In the genomic region with DNA sequence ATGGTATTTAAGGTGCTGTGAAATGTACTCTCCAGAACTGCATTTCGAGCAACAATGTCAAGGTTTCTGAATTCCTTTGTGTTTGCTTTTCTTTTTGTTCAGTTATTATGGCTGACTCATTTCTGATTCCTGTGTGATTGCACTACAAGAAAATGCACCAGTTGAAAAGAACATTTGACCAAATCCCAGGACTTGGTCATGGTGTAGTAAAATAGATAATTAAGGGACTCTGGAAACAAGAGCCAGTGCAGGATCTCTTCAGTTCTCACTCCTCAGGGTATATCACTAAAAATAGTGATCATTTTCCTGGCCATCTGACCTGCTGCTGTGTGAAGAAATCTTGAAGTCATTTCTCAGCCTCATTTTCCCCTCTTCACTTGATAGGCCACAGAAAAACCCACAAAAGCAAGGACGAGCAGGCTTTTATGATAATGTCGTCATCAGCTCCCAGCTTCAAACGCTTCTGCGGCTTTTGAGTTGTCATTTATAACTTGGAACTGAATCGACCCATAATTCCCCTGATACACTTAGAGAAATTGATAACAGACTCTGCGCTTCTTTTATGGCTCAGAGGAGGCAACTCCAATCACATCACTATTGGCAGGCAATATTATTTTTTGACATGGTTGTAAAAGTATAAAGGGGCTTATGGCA, we compare ENCODE assay signal across 17 cellular contexts.
A peak's percentile ranks its signal among the peaks of the same experiment; 100 is the strongest.
DNase-seq lines count a peak whose midpoint lies in the region; ATAC-seq and TF ChIP-seq lines count a peak whose summit lies in the region.
"Had no signal": no experiment of that assay in that cellular context is flagged by ENCODE, and none has a peak within 500 bp of the region (broad histone marks: within the 10 kb centered on the region; RNA-seq: fewer than 3 reads in every experiment).

No MANE protein-coding gene starts in this region.

- TF ChIP-seq CTCF in fibroblast of the aortic adventitia (IDR thresholded peaks at IDR 0.05; ENCODE audit: insufficient read depth, low read length): no peak

- H3K79me2 ChIP-seq in GM23248 (ENCODE audit: insufficient read depth): no peaks in the 10 kb centered on the region

- H3K27me3 ChIP-seq in GM23248 (replicated peaks; ENCODE audit: insufficient read depth): no peaks in the 10 kb centered on the region
- H3K27me3 ChIP-seq: ovary had no signal

- no peaks in the 10 kb centered on the region for H4K20me1 ChIP-seq in GM23248 (ENCODE audit: insufficient read depth)

- peak overlapping the region; percentile 50 for H3K4me3 ChIP-seq in GM23248
- no peak overlapping the region for H3K4me3 ChIP-seq in fibroblast of the aortic adventitia (ENCODE audit: low read depth, low read length)
- H3K4me3 ChIP-seq in skeletal muscle cell (ENCODE audit: low read depth, low read length): no peak overlapping the region
- H3K4me3 ChIP-seq: ovary had no signal

- ATAC-seq in SK-N-SH treated with all-trans-retinoic acid at 6 μM for 48 hours (peak; percentile 85), HG03439 (IDR thresholded peaks at IDR 0.05; ENCODE audit: unreplicated experiment) (no peak)
- ATAC-seq: left ventricle myocardium superior had no signal

- DNase-seq in GM23248: peak; percentile 85
- peak; percentile 78 for DNase-seq in fibroblast of the aortic adventitia (ENCODE audit: low read depth)
- DNase-seq in skeletal muscle cell (ENCODE audit: low read depth): peak; percentile 75
- DNase-seq in globus pallidus (ENCODE audit: low spot score): no peak
- no peak for DNase-seq in 8988T
- no peak for DNase-seq in SHP77 treated with DMSO at 0.1 percent for 48 hours (lab: John Stamatoyannopoulos, UW)
- DNase-seq: activated CD4-positive, alpha-beta memory T cell treated with anti-CD3 and anti-CD28 coated beads for 36 hours; activated gamma-delta T cell treated with Interleukin-2 at 50 U/mL for 16 hours; H9; left ventricle myocardium superior; NCI-H187; NK-92 treated with Interleukin-12 subunit alpha and Interleukin-12 subunit beta, amount 100 ng/mL, for 24 hours; ovary; stimulated activated CD4-positive, alpha-beta T cell treated with anti-CD3 and anti-CD28 coated beads, Interleukin-4, amount 100 ng/mL, for 4 hours; T-helper 1 cell had no signal

- in situ Hi-C loops in GM23248 (cut with MboI): no loop called here

- peaks cover 42% of the 10 kb centered on the region for H3F3A ChIP-seq in GM23248 (ENCODE audit: insufficient read depth)

- H3K4me1 ChIP-seq in GM23248 (ENCODE audit: insufficient read depth): peaks cover 48% of the 10 kb centered on the region

- no peaks in the 10 kb centered on the region for H3K9me3 ChIP-seq in GM23248 (ENCODE audit: low read depth)
- H3K9me3 ChIP-seq: ovary had no signal

- WGBS in GM23248 (ENCODE audit: low coverage in 1 of 2, low lambda C conversion rate in 2 of 2, missing lambda C conversion rate in 2 of 2), 2 experiments: 4 to 6% methylated on average over 7 of the region's 7 CpGs

- H3K4me2 ChIP-seq in GM23248 (ENCODE audit: unreplicated experiment): peak overlapping the region; percentile 82

- no peaks in the 10 kb centered on the region for H3K36me3 ChIP-seq in GM23248 (ENCODE audit: low read depth)
- H3K36me3 ChIP-seq: ovary had no signal

- H2AFZ ChIP-seq in GM23248: peak overlapping the region; percentile 20; the same call in 1 of the 2 replicates

- H3K9me2 ChIP-seq in GM23248 (ENCODE audit: insufficient read depth): no peaks in the 10 kb centered on the region

- peak overlapping the region; percentile 62 for H3K27ac ChIP-seq in GM23248
- H3K27ac ChIP-seq: ovary had no signal

- peak overlapping the region; percentile 25 for H3K9ac ChIP-seq in GM23248

TF ChIP-seq in SK-N-SH treated with all-trans-retinoic acid at 6 μM for 48 hours, 23 proteins besides CTCF, POLR2A, EP300 and RAD21:
- TF ChIP-seq TCF4 (CRISPR knock-in tag; IDR thresholded peaks at IDR 0.05; ENCODE audit: borderline replicate concordance): no peak
- TF ChIP-seq ISL1 (CRISPR knock-in tag; IDR thresholded peaks at IDR 0.05): peak; percentile 49
- TF ChIP-seq TOX (CRISPR knock-in tag; IDR thresholded peaks at IDR 0.05; ENCODE audit: borderline replicate concordance): no peak
- TF ChIP-seq ZFP30 (CRISPR knock-in tag; IDR thresholded peaks at IDR 0.05): no peak
- no peak for TF ChIP-seq RARB (CRISPR knock-in tag; IDR thresholded peaks at IDR 0.05)

Comparison
In these comparisons a context has a peak if more than half of its experiments do, and no peak if none do; other contexts are left out.
1. DNase-seq: peak in GM23248 (single experiment), fibroblast of the aortic adventitia (single experiment) and skeletal muscle cell (single experiment); none in globus pallidus (single experiment), 8988T (single experiment) and SHP77 treated with DMSO at 0.1 percent for 48 hours (single experiment).